In genomic region chr1:236421022-236421421, GRCh38 we compare ENCODE assay signal across 15 cellular contexts. TPM values are rescaled to one million over a fixed set of nuclear protein-coding genes. Genes with fewer than 3 reads are reported as not detected.
DNase-seq lines count a peak whose midpoint lies in the region; ATAC-seq, FAIRE-seq and TF ChIP-seq lines count a peak whose summit lies in the region.
"Had no signal": no experiment of that assay in that cellular context is flagged by ENCODE, and none has a peak within 500 bp of the region (broad histone marks: within the 10 kb centered on the region; RNA-seq: fewer than 3 reads in every experiment).

No MANE protein-coding gene starts in this region.

- no peaks in the 10 kb centered on the region for H3K36me3 ChIP-seq in trophoblast cell (ENCODE audit: control insufficient read depth in 1 of 2, insufficient read depth in 2 of 2, low read length in 2 of 2)
- H3K36me3 ChIP-seq: heart left ventricle, lower lobe of right lung, vagina had no signal

- no peak for FAIRE-seq in GM19239 (lab: Jason Lieb, UNC)
- FAIRE-seq: GM12891 had no signal

- H2BK5ac ChIP-seq in trophoblast cell (ENCODE audit: low read depth, low read length, poor library complexity) = no peak overlapping the region

- H3K27ac ChIP-seq in trophoblast cell (ENCODE audit: low read depth, low read length) = no peak overlapping the region
- H3K27ac ChIP-seq: heart left ventricle, lower lobe of right lung, vagina had no signal

- CTCF ChIA-PET in activated CD8-positive, alpha-beta T cell treated with anti-CD3 and anti-CD28 coated beads for 36 hours (lab: Charles Lee) = interaction anchor here (1.1 kb wide), 1 partner anchor 68 kb away, joined by 3 read pairs; no protein-coding TSS in a partner anchor
- CTCF ChIA-PET in activated CD8-positive, alpha-beta T cell treated with anti-CD3 and anti-CD28 coated beads, Interleukin-2, amount 10 ng/mL, durations not matched to agents 7 days and 5 days (lab: Charles Lee) = no interaction called here

- H3K79me2 ChIP-seq in trophoblast cell (ENCODE audit: control insufficient read depth, insufficient read depth, low read length, poor library complexity) = no peaks in the 10 kb centered on the region

- H3K4me3 ChIP-seq in choroid plexus epithelial cell (ENCODE audit: low read depth, low read length) = no peak overlapping the region
- H3K4me3 ChIP-seq in trophoblast cell (ENCODE audit: low read depth, low read length) = no peak overlapping the region
- H3K4me3 ChIP-seq: heart left ventricle, lower lobe of right lung, vagina had no signal

- H3K4me1 Mint-ChIP-seq in activated CD8-positive, alpha-beta T cell treated with anti-CD3 and anti-CD28 coated beads for 36 hours (ENCODE audit: low read depth) = peaks cover 12% of the 10 kb centered on the region
- peaks cover 4% of the 10 kb centered on the region for H3K4me1 Mint-ChIP-seq in activated CD8-positive, alpha-beta T cell treated with anti-CD3 and anti-CD28 coated beads, Interleukin-2, amount 10 ng/mL, durations not matched to agents 7 days and 5 days (ENCODE audit: low read depth)

- no peaks in the 10 kb centered on the region for H3K36me3 Mint-ChIP-seq in activated CD8-positive, alpha-beta T cell treated with anti-CD3 and anti-CD28 coated beads for 36 hours (ENCODE audit: low read depth)
- H3K36me3 Mint-ChIP-seq in activated CD8-positive, alpha-beta T cell treated with anti-CD3 and anti-CD28 coated beads, Interleukin-2, amount 10 ng/mL, durations not matched to agents 7 days and 5 days (ENCODE audit: low read depth) = no peaks in the 10 kb centered on the region

- H3K9ac ChIP-seq in trophoblast cell (ENCODE audit: low read length) = no peak overlapping the region

- no peak overlapping the region for H2AFZ ChIP-seq in trophoblast cell (ENCODE audit: insufficient read depth, low read length, poor library complexity)

- ATAC-seq in activated CD8-positive, alpha-beta T cell treated with anti-CD3 and anti-CD28 coated beads for 36 hours = peak; percentile 48
- no peak for ATAC-seq in activated CD8-positive, alpha-beta T cell treated with anti-CD3 and anti-CD28 coated beads, Interleukin-2, amount 10 ng/mL, durations not matched to agents 7 days and 5 days
- no peak for ATAC-seq in HG02798 (IDR thresholded peaks at IDR 0.05; ENCODE audit: poor library complexity, unreplicated experiment)
- ATAC-seq: lower lobe of right lung had no signal

- H3K4me3 Mint-ChIP-seq in activated CD8-positive, alpha-beta T cell treated with anti-CD3 and anti-CD28 coated beads for 36 hours = no peak overlapping the region
- H3K4me3 Mint-ChIP-seq in activated CD8-positive, alpha-beta T cell treated with anti-CD3 and anti-CD28 coated beads, Interleukin-2, amount 10 ng/mL, durations not matched to agents 7 days and 5 days = no peak overlapping the region
- H3K4me3 Mint-ChIP-seq: H9 had no signal

- intact Hi-C loops in activated CD8-positive, alpha-beta T cell treated with anti-CD3 and anti-CD28 coated beads for 36 hours (cut with micrococcal nuclease) = no loop called here

- H4K8ac ChIP-seq in trophoblast cell (ENCODE audit: low read depth, low read length) = no peak overlapping the region

- H3K9me3 Mint-ChIP-seq in activated CD8-positive, alpha-beta T cell treated with anti-CD3 and anti-CD28 coated beads for 36 hours = no peaks in the 10 kb centered on the region
- H3K9me3 Mint-ChIP-seq in activated CD8-positive, alpha-beta T cell treated with anti-CD3 and anti-CD28 coated beads, Interleukin-2, amount 10 ng/mL, durations not matched to agents 7 days and 5 days (ENCODE audit: insufficient read depth) = no peaks in the 10 kb centered on the region
- H3K9me3 Mint-ChIP-seq: H9 had no signal

- H3K27me3 ChIP-seq in trophoblast cell (ENCODE audit: insufficient read depth, low read length) = no peaks in the 10 kb centered on the region
- H3K27me3 ChIP-seq: heart left ventricle, vagina had no signal

- no peak overlapping the region for H4K91ac ChIP-seq in trophoblast cell (ENCODE audit: low read depth, low read length)

- no peak overlapping the region for H4K12ac ChIP-seq in trophoblast cell (ENCODE audit: low read depth, low read length)

- H3K23ac ChIP-seq in trophoblast cell (ENCODE audit: low read length) = no peak overlapping the region

- POLR2A ChIA-PET in activated CD8-positive, alpha-beta T cell treated with anti-CD3 and anti-CD28 coated beads for 36 hours (lab: Charles Lee) = no interaction called here
- POLR2A ChIA-PET in activated CD8-positive, alpha-beta T cell treated with anti-CD3 and anti-CD28 coated beads, Interleukin-2, amount 10 ng/mL, durations not matched to agents 7 days and 5 days (lab: Charles Lee) = no interaction called here

- H3K14ac ChIP-seq in trophoblast cell (ENCODE audit: low read length) = no peak overlapping the region

- H2AK5ac ChIP-seq in trophoblast cell (ENCODE audit: low read length) = no peak overlapping the region

- H2BK12ac ChIP-seq in trophoblast cell (ENCODE audit: low read length) = no peak overlapping the region

- no peak overlapping the region for H3K4ac ChIP-seq in trophoblast cell (ENCODE audit: low read depth, low read length)

- H3K18ac ChIP-seq in trophoblast cell (ENCODE audit: low read length) = no peak overlapping the region

- H3K9me3 ChIP-seq in trophoblast cell (ENCODE audit: insufficient read depth, low read depth, low read length) = no peaks in the 10 kb centered on the region
- H3K9me3 ChIP-seq: heart left ventricle, lower lobe of right lung, vagina had no signal

- peak; percentile 24 for DNase-seq in activated CD8-positive, alpha-beta T cell treated with anti-CD3 and anti-CD28 coated beads for 36 hours
- DNase-seq in activated CD8-positive, alpha-beta T cell treated with anti-CD3 and anti-CD28 coated beads, Interleukin-2, amount 10 ng/mL, durations not matched to agents 7 days and 5 days = no peak
- DNase-seq in M059J (ENCODE audit: low read depth) (peak; percentile 47), choroid plexus epithelial cell (ENCODE audit: low read depth) (peak; percentile 81), trophoblast cell (peak; percentile 23 to 62), NCI-H146 (lab: John Stamatoyannopoulos, UW) (no peak), GM19239 (ENCODE audit: insufficient read length, low spot score) (no peak)
- DNase-seq: DMS153, H9, heart left ventricle, lower lobe of right lung, NCI-H2081 had no signal

- H3K27me3 Mint-ChIP-seq in activated CD8-positive, alpha-beta T cell treated with anti-CD3 and anti-CD28 coated beads for 36 hours = no peaks in the 10 kb centered on the region
- H3K27me3 Mint-ChIP-seq in activated CD8-positive, alpha-beta T cell treated with anti-CD3 and anti-CD28 coated beads, Interleukin-2, amount 10 ng/mL, durations not matched to agents 7 days and 5 days (ENCODE audit: low read depth) = no peaks in the 10 kb centered on the region

- peak overlapping the region; percentile 32 for H3K27ac Mint-ChIP-seq in activated CD8-positive, alpha-beta T cell treated with anti-CD3 and anti-CD28 coated beads for 36 hours
- no peak overlapping the region for H3K27ac Mint-ChIP-seq in activated CD8-positive, alpha-beta T cell treated with anti-CD3 and anti-CD28 coated beads, Interleukin-2, amount 10 ng/mL, durations not matched to agents 7 days and 5 days
- H3K27ac Mint-ChIP-seq: H9 had no signal

- no peak for TF ChIP-seq CTCF in activated CD8-positive, alpha-beta T cell treated with anti-CD3 and anti-CD28 coated beads for 36 hours (IDR thresholded peaks at IDR 0.05)
- TF ChIP-seq CTCF in choroid plexus epithelial cell (conservative IDR thresholded peaks at IDR 0.05; ENCODE audit: low read depth, low read length) = no peak

- H3K79me1 ChIP-seq in trophoblast cell (ENCODE audit: low read length) = no peaks in the 10 kb centered on the region

- H3K4me1 ChIP-seq in trophoblast cell (ENCODE audit: control insufficient read depth in 1 of 2, insufficient read depth in 2 of 2, low read length in 2 of 2) = peaks cover 0 to 2% of the 10 kb centered on the region in 2 experiments
- H3K4me1 ChIP-seq: lower lobe of right lung, vagina had no signal

- no CpG with 5 or more reads among the region's 4 CpGs for WGBS in trophoblast cell (ENCODE audit: extremely low coverage, insufficient coverage, insufficient read length)

- no peak overlapping the region for H2BK120ac ChIP-seq in trophoblast cell (ENCODE audit: insufficient read depth, low read length, poor library complexity)

- no peak overlapping the region for H3K4me2 ChIP-seq in trophoblast cell (ENCODE audit: low read length)

RNA-seq across cellular contexts. Expression of gene EDARADD, which starts 26.9 kb away (rescaled TPM):
- total RNA-seq in activated CD8-positive, alpha-beta T cell treated with anti-CD3 and anti-CD28 coated beads for 36 hours = 1 to 10 TPM; 1.7 to 3.0 TPM
- 1 to 10 TPM in 1 of 2 experiments, under 1 TPM in 1; 0.45 to 1.2 TPM for total RNA-seq in activated CD8-positive, alpha-beta T cell treated with anti-CD3 and anti-CD28 coated beads, Interleukin-2, amount 10 ng/mL, durations not matched to agents 7 days and 5 days
- 0.05 and 1.2 TPM in 2 replicates for total RNA-seq in M059J (2014; rRNA removed; shearing (Covaris generic))
- polyA plus RNA-seq in trophoblast cell (2013) = 8.9 and 9.2 TPM in 2 replicates

Comparison
In these comparisons a context has a peak if more than half of its experiments do, and no peak if none do; other contexts are left out.
1. DNase-seq: peak in activated CD8-positive, alpha-beta T cell treated with anti-CD3 and anti-CD28 coated beads for 36 hours (single experiment), M059J (single experiment), choroid plexus epithelial cell (single experiment) and trophoblast cell (2 of 2); none in activated CD8-positive, alpha-beta T cell treated with anti-CD3 and anti-CD28 coated beads, Interleukin-2, amount 10 ng/mL, durations not matched to agents 7 days and 5 days (single experiment), NCI-H146 (single experiment) and GM19239 (single experiment).